ENCODE assay signal across 19 cellular contexts in the genomic region with DNA sequence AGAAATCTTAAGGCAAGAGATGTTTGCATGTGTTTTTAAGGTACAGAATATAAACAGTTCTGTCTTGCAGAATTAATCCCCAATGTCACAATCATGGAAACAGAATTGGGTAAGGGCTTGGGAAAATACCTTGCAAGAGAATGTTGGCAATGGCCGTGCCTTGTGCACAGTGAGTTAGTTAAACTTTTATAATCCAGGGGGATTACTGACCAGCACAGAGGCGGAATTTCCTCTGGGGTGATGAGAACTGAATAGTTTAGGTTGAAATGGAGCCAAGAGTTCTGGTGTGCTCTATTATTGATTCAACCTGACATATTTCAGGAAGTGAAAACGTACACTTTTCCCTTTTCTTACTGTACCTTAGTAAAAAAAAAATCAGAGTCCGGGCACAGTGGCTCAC. TPM values are rescaled to one million over a fixed set of nuclear protein-coding genes. Genes with fewer than 3 reads are reported as not detected.
A peak's percentile ranks its signal among the peaks of the same experiment; 100 is the strongest.
DNase-seq lines count a peak whose midpoint lies in the region; ATAC-seq, FAIRE-seq and TF ChIP-seq lines count a peak whose summit lies in the region.
"Had no signal": no experiment of that assay in that cellular context is flagged by ENCODE, and none has a peak within 500 bp of the region (broad histone marks: within the 10 kb centered on the region; RNA-seq: fewer than 3 reads in every experiment).

No MANE protein-coding gene starts in this region.

- dilution Hi-C loops in endothelial cell of umbilical vein (cut with MboI; ENCODE audit: extremely low pct_ligation_motif_present, low sequenced_read_pairs): no loop called here

- H3K27me3 ChIP-seq in endothelial cell of umbilical vein (ENCODE audit: control insufficient read depth in 2 of 2, insufficient read depth in 2 of 2, low read length in 2 of 2): no peaks in the 10 kb centered on the region
- H3K27me3 ChIP-seq in gastroesophageal sphincter: peaks cover under 1% of the 10 kb centered on the region
- H3K27me3 ChIP-seq in dorsolateral prefrontal cortex: peaks cover 0 to 10% (median 0%) of the 10 kb centered on the region in 45 donors
- H3K27me3 ChIP-seq: ovary had no signal

- no peak for TF ChIP-seq POLR2A in endothelial cell of umbilical vein (IDR thresholded peaks at IDR 0.05; ENCODE audit: low read depth, low read length)
- no peak for TF ChIP-seq POLR2A in gastroesophageal sphincter (IDR thresholded peaks at IDR 0.05)

- BruUV-seq in endothelial cell of umbilical vein (replicated peaks; lab: Mats Ljungman, UMichigan): no TSS peak

- no peak for TF ChIP-seq CTCF in RWPE1 (conservative IDR thresholded peaks at IDR 0.05; ENCODE audit: low read depth)
- no peak for TF ChIP-seq CTCF in endothelial cell of umbilical vein (IDR thresholded peaks at IDR 0.05; ENCODE audit: extremely low read depth in 1 of 2, insufficient read depth in 1 of 2, low read depth in 1 of 2, low read length in 2 of 2)
- no peak for TF ChIP-seq CTCF in gastroesophageal sphincter (IDR thresholded peaks at IDR 0.05)
- no peak for TF ChIP-seq CTCF in dorsolateral prefrontal cortex (IDR thresholded peaks at IDR 0.05 in 54 of 56, conservative IDR thresholded peaks at IDR 0.05 in 2 of 56; ENCODE audit: low read depth in 1 of 56, partially characterized antibody in 56 of 56)

- H4K20me1 ChIP-seq in endothelial cell of umbilical vein (replicated peaks; ENCODE audit: control insufficient read depth, extremely low read depth, insufficient read depth, low read length): no peaks in the 10 kb centered on the region

- no peak overlapping the region for H3K4me2 ChIP-seq in endothelial cell of umbilical vein (ENCODE audit: insufficient read depth, low read length)

- H3K4me1 ChIP-seq in endothelial cell of umbilical vein (ENCODE audit: control insufficient read depth, extremely low read depth, insufficient read depth, low read length) (no peaks in the 10 kb centered on the region), gastroesophageal sphincter (peaks cover 0 to 11% (median 4%) of the 10 kb centered on the region in 3 donors)

- CTCF ChIA-PET in RWPE1 (lab: Yijun Ruan, JAX) (interaction anchor here (0.8 kb wide), 2 partner anchors 105 to 169 kb away, joined by 3 to 4 read pairs; no protein-coding TSS in a partner anchor), endothelial cell of umbilical vein (lab: Charles Lee) (no interaction called here)

- no peak for FAIRE-seq in endothelial cell of umbilical vein (lab: Jason Lieb, UNC)
- FAIRE-seq: urothelium cell line had no signal

- peak; percentile 41 for ATAC-seq in gastroesophageal sphincter
- no peak for ATAC-seq in Right ventricle myocardium superior (ENCODE audit: poor library complexity)
- ATAC-seq: CD8-positive, alpha-beta T cell; natural killer cell; sciatic nerve had no signal

- no peaks in the 10 kb centered on the region for H3K9me1 ChIP-seq in endothelial cell of umbilical vein (replicated peaks; ENCODE audit: control insufficient read depth, extremely low read depth, insufficient read depth, low read length)

- H2AFZ ChIP-seq in endothelial cell of umbilical vein (ENCODE audit: low read depth, low read length): no peak overlapping the region

- WGBS in gastroesophageal sphincter (ENCODE audit: low coverage in 1 of 2), 2 donors: 32 to 34% methylated on average over 2 to 4 of the region's 4 CpGs

- H3K79me2 ChIP-seq in endothelial cell of umbilical vein (ENCODE audit: control insufficient read depth, insufficient read depth, low read length): no peaks in the 10 kb centered on the region

- H3K9me3 ChIP-seq in endothelial cell of umbilical vein (replicated peaks; ENCODE audit: control insufficient read depth, insufficient read depth, low read length) (no peaks in the 10 kb centered on the region), gastroesophageal sphincter (no peaks in the 10 kb centered on the region)
- H3K9me3 ChIP-seq: ovary had no signal

- H3K36me3 ChIP-seq in endothelial cell of umbilical vein (ENCODE audit: control insufficient read depth in 2 of 2, extremely low read depth in 1 of 2, insufficient read depth in 2 of 2, low read length in 2 of 2) (peaks cover 4 to 7% of the 10 kb centered on the region in 2 experiments), gastroesophageal sphincter (no peaks in the 10 kb centered on the region)
- H3K36me3 ChIP-seq: ovary, WERI-Rb-1 had no signal

- POLR2A ChIA-PET in RWPE1 (lab: Yijun Ruan, JAX; ENCODE audit: low non-redundant PET) (no interaction called here), endothelial cell of umbilical vein (lab: Charles Lee) (no interaction called here)

- DNase-seq in RWPE1 (ENCODE audit: low spot score) (peak; percentile 48), endothelial cell of umbilical vein (ENCODE audit: low read depth, low spot score) (peak; percentile 48), skeletal muscle cell (ENCODE audit: low read depth) (peak; percentile 80), dorsolateral prefrontal cortex (no peak), SIG-M5 (lab: John Stamatoyannopoulos, UW) (no peak), Right ventricle myocardium superior (no peak)
- DNase-seq: activated CD8-positive, alpha-beta memory T cell treated with anti-CD3 and anti-CD28 coated beads, Interleukin-2, amount 50 U/mL, for 4 hours; CD8-positive, alpha-beta T cell; cortex of kidney; DMS53; glutamatergic neuron; natural killer cell; NCI-H2107; NCI-H510A; ovary; WERI-Rb-1 had no signal

- no peak overlapping the region for H3K9ac ChIP-seq in endothelial cell of umbilical vein (replicated peaks; ENCODE audit: extremely low read depth, insufficient read depth, low read length)

- no peak for TF ChIP-seq EP300 in gastroesophageal sphincter (IDR thresholded peaks at IDR 0.05)

- H3K4me3 ChIP-seq in endothelial cell of umbilical vein (replicated peaks in 1 of 3; ENCODE audit: insufficient read depth in 1 of 3, low read depth in 1 of 3, low read length in 3 of 3): no peak overlapping the region
- H3K4me3 ChIP-seq in gastroesophageal sphincter: no peak overlapping the region
- no peak overlapping the region for H3K4me3 ChIP-seq in skeletal muscle cell (ENCODE audit: low read depth, low read length)
- H3K4me3 ChIP-seq in dorsolateral prefrontal cortex: no peak overlapping the region
- H3K4me3 ChIP-seq: ovary had no signal

- H3K27ac ChIP-seq in RWPE1 (peak overlapping the region; percentile 88), endothelial cell of umbilical vein (ENCODE audit: insufficient read depth, low read depth, low read length) (no peak overlapping the region), gastroesophageal sphincter (no peak overlapping the region), dorsolateral prefrontal cortex (no peak overlapping the region)
- H3K27ac ChIP-seq: ovary, WERI-Rb-1 had no signal

- intact Hi-C loops in endothelial cell of umbilical vein (cut with micrococcal nuclease): no loop called here
- intact Hi-C loops in dorsolateral prefrontal cortex (cut with DNase I): no loop called here
- intact Hi-C loops in Right ventricle myocardium superior (cut with DNase I): no loop called here

TF ChIP-seq in endothelial cell of umbilical vein, 7 proteins besides CTCF, POLR2A, EP300 and RAD21:
- TF ChIP-seq FOS (IDR thresholded peaks at IDR 0.05; ENCODE audit: borderline replicate concordance, insufficient read depth, low read length) (no peak), MYC (IDR thresholded peaks at IDR 0.05; ENCODE audit: low read depth, low read length) (no peak)

RNA-seq across cellular contexts. Expression of a gene that starts 19.6 kb away (rescaled TPM):
- total RNA-seq in endothelial cell of umbilical vein (13.6 and 14.3 TPM in 2 replicates), gastroesophageal sphincter (under 1 TPM; 0.13 to 0.27 (median 0.19) TPM), dorsolateral prefrontal cortex (under 1 TPM in 70 of 120 experiments, not detected in 50; 0.06 to 0.55 (median 0.15) TPM), Right ventricle myocardium superior (not detected)
- polyA plus RNA-seq in endothelial cell of umbilical vein: 7.3 and 8.4 TPM in 2 replicates
- 6.1 and 7.4 TPM in 2 replicates for polyA plus RNA-seq in endothelial cell of umbilical vein (2011; cell fraction: cytosol; rRNA removed)
- 19.5 and 23.9 TPM in 2 replicates for polyA plus RNA-seq in endothelial cell of umbilical vein (2011; cell fraction: nucleus; rRNA removed)
- polyA plus RNA-seq in endothelial cell of umbilical vein (2012): 25.3 and 36.9 TPM in 2 replicates
- polyA minus RNA-seq in endothelial cell of umbilical vein: 16.4 and 19.0 TPM in 2 replicates
- not detected for polyA minus RNA-seq in endothelial cell of umbilical vein (2011; cell fraction: cytosol; rRNA and poly(A)+ RNA removed)
- 20.4 and 25.1 TPM in 2 replicates for polyA minus RNA-seq in endothelial cell of umbilical vein (2011; cell fraction: nucleus; rRNA and poly(A)+ RNA removed)
- total RNA-seq: CD8-positive, alpha-beta T cell; natural killer cell had no signal

Comparison
In these comparisons a context has a peak if more than half of its experiments do, and no peak if none do; other contexts are left out.
1. DNase-seq: peak in RWPE1 (single experiment), endothelial cell of umbilical vein (single experiment) and skeletal muscle cell (single experiment); none in dorsolateral prefrontal cortex (0 of 10), SIG-M5 (single experiment) and Right ventricle myocardium superior (single experiment).